In the genomic region with DNA sequence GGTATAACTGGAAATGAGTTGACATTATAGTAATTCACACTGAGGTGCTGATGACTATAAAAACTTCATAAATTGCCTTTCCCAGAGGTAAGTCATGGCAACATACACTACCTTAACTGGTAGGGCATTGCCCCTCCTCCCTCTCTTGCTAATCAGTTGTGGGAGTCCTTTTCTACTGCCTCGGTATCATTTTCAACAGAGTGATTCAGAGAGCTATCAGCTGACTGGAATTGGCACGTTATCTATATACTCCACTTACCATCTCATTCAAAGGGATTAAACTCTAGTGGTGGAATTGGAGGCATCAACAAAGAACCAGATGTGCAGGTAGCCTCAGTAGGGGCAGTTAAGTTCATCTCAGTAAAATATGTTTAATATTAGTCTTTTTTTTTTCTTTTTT, we compare ENCODE assay signal across 1 cellular context.
TF ChIP-seq lines count a peak whose summit lies in the region.

No MANE protein-coding gene starts in this region.

TF ChIP-seq in K562, 482 proteins besides CTCF, POLR2A, EP300 and RAD21 (continued from another document):
- TF ChIP-seq, protein P1, sequence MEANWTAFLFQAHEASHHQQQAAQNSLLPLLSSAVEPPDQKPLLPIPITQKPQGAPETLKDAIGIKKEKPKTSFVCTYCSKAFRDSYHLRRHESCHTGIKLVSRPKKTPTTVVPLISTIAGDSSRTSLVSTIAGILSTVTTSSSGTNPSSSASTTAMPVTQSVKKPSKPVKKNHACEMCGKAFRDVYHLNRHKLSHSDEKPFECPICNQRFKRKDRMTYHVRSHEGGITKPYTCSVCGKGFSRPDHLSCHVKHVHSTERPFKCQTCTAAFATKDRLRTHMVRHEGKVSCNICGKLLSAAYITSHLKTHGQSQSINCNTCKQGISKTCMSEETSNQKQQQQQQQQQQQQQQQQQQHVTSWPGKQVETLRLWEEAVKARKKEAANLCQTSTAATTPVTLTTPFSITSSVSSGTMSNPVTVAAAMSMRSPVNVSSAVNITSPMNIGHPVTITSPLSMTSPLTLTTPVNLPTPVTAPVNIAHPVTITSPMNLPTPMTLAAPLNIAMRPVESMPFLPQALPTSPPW (CRISPR knock-in tag; IDR thresholded peaks at IDR 0.05): peak; percentile 66
- TF ChIP-seq NCOR1 (IDR thresholded peaks at IDR 0.05): peak; percentile 17; the same call in 1 of the 2 replicates
- TF ChIP-seq FOSL1 (tag; conservative IDR thresholded peaks at IDR 0.05): peak; percentile 51
- TF ChIP-seq RBM14 (IDR thresholded peaks at IDR 0.05; ENCODE audit: borderline replicate concordance, insufficient read depth, low read depth, low read length): no peak
- no peak for TF ChIP-seq NR2C1 (IDR thresholded peaks at IDR 0.05)
- TF ChIP-seq NR2C1 (tag; IDR thresholded peaks at IDR 0.05): no peak
- no peak for TF ChIP-seq ASH1L (IDR thresholded peaks at IDR 0.05; ENCODE audit: borderline replicate concordance, low read depth, partially characterized antibody)
- TF ChIP-seq FOXK2 (conservative IDR thresholded peaks at IDR 0.05 in 1 of 2, IDR thresholded peaks at IDR 0.05 in 1 of 2; ENCODE audit: low read depth in 2 of 2): no peak
- no peak for TF ChIP-seq PBX2 (CRISPR knock-in tag; IDR thresholded peaks at IDR 0.05; ENCODE audit: low read depth)
- TF ChIP-seq PBX2 (tag; conservative IDR thresholded peaks at IDR 0.05; ENCODE audit: low read depth): no peak
- no peak for TF ChIP-seq FOXJ2 (tag; IDR thresholded peaks at IDR 0.05)
- no peak for TF ChIP-seq BCLAF1 (IDR thresholded peaks at IDR 0.05; ENCODE audit: borderline replicate concordance in 1 of 2, control insufficient read depth in 1 of 2, low read depth in 2 of 2, low read length in 1 of 2)
- peak; percentile 53 for TF ChIP-seq CBFA2T2 (conservative IDR thresholded peaks at IDR 0.05)
- TF ChIP-seq DPF2 (IDR thresholded peaks at IDR 0.05): 0 out of 2 replicates have a peak, but pooled peaks have one; percentile 21
- TF ChIP-seq ARID1B (IDR thresholded peaks at IDR 0.05): peak; percentile 24; the same call in 1 of the 2 replicates
- peak; percentile 19; the same call in 1 of the 2 replicates for TF ChIP-seq SMARCA4 (IDR thresholded peaks at IDR 0.05)
- TF ChIP-seq TAL1 (IDR thresholded peaks at IDR 0.05): peak; percentile 13; the same call in 1 of the 2 replicates
- TF ChIP-seq CBFA2T3 (IDR thresholded peaks at IDR 0.05): peak; percentile 72
- TF ChIP-seq SIX5 (IDR thresholded peaks at IDR 0.05; ENCODE audit: borderline replicate concordance in 1 of 2, insufficient read depth in 1 of 2, low read depth in 1 of 2, low read length in 2 of 2): no peak
